Comparison of ENCODE assay signal across 9 cellular contexts in genomic region chr11:13337986-13338436, GRCh38.
A peak's percentile ranks its signal among the peaks of the same experiment; 100 is the strongest.
DNase-seq lines count a peak whose midpoint lies in the region; ATAC-seq and TF ChIP-seq lines count a peak whose summit lies in the region.
"Had no signal": no experiment of that assay in that cellular context is flagged by ENCODE, and none has a peak within 500 bp of the region (broad histone marks: within the 10 kb centered on the region; RNA-seq: fewer than 3 reads in every experiment).

No MANE protein-coding gene starts in this region.

- H3K36me3 Mint-ChIP-seq in T-helper 2 cell treated with Interferon-gamma antibody and Interleukin-4, amounts not matched to agents 5 μg/mL and 100 μg/mL, for 36 hours (ENCODE audit: low read depth) = no peaks in the 10 kb centered on the region
- H3K36me3 Mint-ChIP-seq: brain had no signal

- H3K27ac ChIP-seq in 22Rv1 = peak overlapping the region; percentile 46
- peak overlapping the region; percentile 5 to 33 (median 19) for H3K27ac ChIP-seq in transverse colon

- ATAC-seq in GM21360 (IDR thresholded peaks at IDR 0.05; ENCODE audit: unreplicated experiment) = peak; percentile 34
- ATAC-seq in left ventricle myocardium superior = peak; percentile 17
- ATAC-seq in HG03097 (IDR thresholded peaks at IDR 0.05; ENCODE audit: low FRiP score, unreplicated experiment) = no peak

- in situ Hi-C loops in transverse colon (cut with MboI; ENCODE audit: low pct_ligation_motif_present in 1 of 4, low pct_unique_long_range_greater_than_20kb in 1 of 4, low sequenced_read_pairs in 3 of 4) (loop anchor here in 3 of 4 donors (25.0 kb wide), 3 partner anchors 101 to 376 kb away; no protein-coding TSS in a partner anchor), GM13977 (cut with MboI; ENCODE audit: low pct_unique_long_range_greater_than_20kb, low sequenced_read_pairs, unreplicated experiment) (loop anchor here (25.0 kb wide), 2 partner anchors 101 to 376 kb away; no protein-coding TSS in a partner anchor)

- peaks cover 31% of the 10 kb centered on the region for H3K4me1 Mint-ChIP-seq in T-helper 2 cell treated with Interferon-gamma antibody and Interleukin-4, amounts not matched to agents 5 μg/mL and 100 μg/mL, for 36 hours (ENCODE audit: low read depth)

- DNase-seq in T-helper 2 cell treated with Interferon-gamma antibody and Interleukin-4, amounts not matched to agents 5 μg/mL and 100 μg/mL, for 36 hours (ENCODE audit: low spot score) = no peak
- DNase-seq in left ventricle myocardium superior (no peak), transverse colon (no peak), NCI-H1417 treated with DMSO at 0.1 percent for 48 hours (lab: John Stamatoyannopoulos, UW) (no peak), GM13977 (ENCODE audit: low spot score) (no peak)

- WGBS in transverse colon (ENCODE audit: low coverage in 1 of 2), 2 donors = 33 to 41% methylated on average over 6 of the region's 6 CpGs

- H3K27me3 ChIP-seq in transverse colon = no peaks in the 10 kb centered on the region

- intact Hi-C loops in left ventricle myocardium superior (cut with micrococcal nuclease) = loop anchor here (10.0 kb wide), 1 partner anchor 63 kb away; the partner anchor contains the start of gene BMAL1
- intact Hi-C loops in transverse colon (cut with DNase I; ENCODE audit: low total_unique reads) = no loop called here

- no peaks in the 10 kb centered on the region for H3K27me3 Mint-ChIP-seq in T-helper 2 cell treated with Interferon-gamma antibody and Interleukin-4, amounts not matched to agents 5 μg/mL and 100 μg/mL, for 36 hours (ENCODE audit: low read depth)

- H3K27ac Mint-ChIP-seq in T-helper 2 cell treated with Interferon-gamma antibody and Interleukin-4, amounts not matched to agents 5 μg/mL and 100 μg/mL, for 36 hours = peak overlapping the region; percentile 67

- peaks cover 12 to 43% (median 22%) of the 10 kb centered on the region in 4 donors for H3K4me1 ChIP-seq in transverse colon

- H3K4me3 ChIP-seq in transverse colon = peak overlapping the region in 1 of 4 donors; percentile 22

- no peaks in the 10 kb centered on the region for H3K9me3 ChIP-seq in transverse colon

- peak overlapping the region; percentile 65 for H3K4me3 Mint-ChIP-seq in T-helper 2 cell treated with Interferon-gamma antibody and Interleukin-4, amounts not matched to agents 5 μg/mL and 100 μg/mL, for 36 hours

- TF ChIP-seq EP300 in transverse colon (IDR thresholded peaks at IDR 0.05; ENCODE audit: low read depth) = no peak

- no peaks in the 10 kb centered on the region for H3K9me3 Mint-ChIP-seq in T-helper 2 cell treated with Interferon-gamma antibody and Interleukin-4, amounts not matched to agents 5 μg/mL and 100 μg/mL, for 36 hours
- H3K9me3 Mint-ChIP-seq: brain had no signal

- no peak for TF ChIP-seq POLR2A in transverse colon (IDR thresholded peaks at IDR 0.05)

- no peak for TF ChIP-seq CTCF in 22Rv1 (IDR thresholded peaks at IDR 0.05)
- TF ChIP-seq CTCF in transverse colon (IDR thresholded peaks at IDR 0.05) = no peak
- TF ChIP-seq CTCF in GM13977 (IDR thresholded peaks at IDR 0.05; ENCODE audit: extremely low read depth, insufficient read depth, missing control alignments) = no peak

- H3K36me3 ChIP-seq in transverse colon = no peaks in the 10 kb centered on the region
